8 cellular contexts compared by ENCODE assay signal in the genomic region with DNA sequence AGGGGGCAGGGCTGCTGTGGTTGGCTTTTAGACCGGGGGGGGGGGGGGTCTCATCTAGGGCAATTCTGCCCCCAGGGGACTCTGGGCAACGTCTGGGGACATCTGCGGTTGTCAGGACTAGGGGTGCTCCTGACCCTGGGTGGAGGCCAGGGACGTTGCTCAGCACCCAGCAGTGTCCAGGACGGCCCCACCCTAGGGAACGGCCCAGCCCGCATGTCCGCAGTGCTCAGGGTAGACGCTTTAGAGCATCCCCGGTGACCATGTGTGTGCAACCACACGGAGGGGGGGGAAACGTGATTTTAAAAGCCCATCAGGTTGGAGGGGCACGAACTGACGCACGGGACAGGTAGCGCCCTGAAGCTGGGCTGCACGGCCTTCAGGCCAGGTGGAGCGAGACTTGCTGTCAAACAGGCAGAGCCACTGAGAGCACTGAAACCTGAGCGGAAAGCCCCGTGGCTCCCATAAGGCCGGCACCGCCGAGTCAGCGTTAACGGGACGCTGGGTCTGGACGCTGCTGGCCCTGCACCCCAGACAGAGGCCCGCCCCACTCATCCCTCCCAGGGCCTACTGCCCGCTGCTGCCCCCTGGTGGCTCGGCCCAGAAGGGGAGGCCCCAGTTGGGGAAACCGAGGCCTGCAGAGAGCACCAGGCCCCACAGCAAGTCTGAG. TPM values are rescaled to one million over a fixed set of nuclear protein-coding genes. Genes with fewer than 3 reads are reported as not detected.
A peak's percentile ranks its signal among the peaks of the same experiment; 100 is the strongest.
DNase-seq lines count a peak whose midpoint lies in the region; ATAC-seq and TF ChIP-seq lines count a peak whose summit lies in the region.

No MANE protein-coding gene starts in this region.

- H3K4me1 Mint-ChIP-seq in CD4-positive, alpha-beta T cell (ENCODE audit: low read depth): peaks cover 7% of the 10 kb centered on the region
- peaks cover 2% of the 10 kb centered on the region for H3K4me1 Mint-ChIP-seq in activated CD4-positive, alpha-beta memory T cell treated with anti-CD3 and anti-CD28 coated beads, Interleukin-2, amount 10 ng/mL, durations not matched to agents 7 days and 5 days
- H3K4me1 Mint-ChIP-seq in endothelial cell (ENCODE audit: unreplicated experiment): no peaks in the 10 kb centered on the region
- peaks cover 0 to 22% (median 15%) of the 10 kb centered on the region in 7 donors for H3K4me1 Mint-ChIP-seq in naive thymus-derived CD4-positive, alpha-beta T cell

- peaks cover 0 to 73% (median 0%) of the 10 kb centered on the region in 3 experiments for H3K36me3 ChIP-seq in naive thymus-derived CD4-positive, alpha-beta T cell (ENCODE audit: control insufficient read depth in 2 of 3, insufficient read depth in 3 of 3, low read length in 3 of 3)
- peaks cover 77% of the 10 kb centered on the region for H3K36me3 ChIP-seq in suprapubic skin

- no peak overlapping the region for H3K27ac ChIP-seq in CD4-positive, alpha-beta T cell (ENCODE audit: low read depth, low read length)
- H3K27ac ChIP-seq in naive thymus-derived CD4-positive, alpha-beta T cell (ENCODE audit: low read depth, low read length): no peak overlapping the region
- H3K27ac ChIP-seq in suprapubic skin: no peak overlapping the region

- peak; percentile 82 for TF ChIP-seq CTCF in CD4-positive, alpha-beta T cell (IDR thresholded peaks at IDR 0.05)
- peak; percentile 93 for TF ChIP-seq CTCF in endothelial cell (IDR thresholded peaks at IDR 0.05; ENCODE audit: unreplicated experiment)
- peak; percentile 79 to 91 for TF ChIP-seq CTCF in suprapubic skin (IDR thresholded peaks at IDR 0.05)

- no peaks in the 10 kb centered on the region for H3K9me3 Mint-ChIP-seq in CD4-positive, alpha-beta T cell
- no peaks in the 10 kb centered on the region for H3K9me3 Mint-ChIP-seq in activated CD4-positive, alpha-beta memory T cell treated with anti-CD3 and anti-CD28 coated beads, Interleukin-2, amount 10 ng/mL, durations not matched to agents 7 days and 5 days
- no peaks in the 10 kb centered on the region for H3K9me3 Mint-ChIP-seq in endothelial cell (ENCODE audit: unreplicated experiment)
- H3K9me3 Mint-ChIP-seq in naive thymus-derived CD4-positive, alpha-beta T cell: no peaks in the 10 kb centered on the region

- no peaks in the 10 kb centered on the region for H3K27me3 Mint-ChIP-seq in CD4-positive, alpha-beta T cell
- no peaks in the 10 kb centered on the region for H3K27me3 Mint-ChIP-seq in activated CD4-positive, alpha-beta memory T cell treated with anti-CD3 and anti-CD28 coated beads, Interleukin-2, amount 10 ng/mL, durations not matched to agents 7 days and 5 days
- peaks cover 8% of the 10 kb centered on the region for H3K27me3 Mint-ChIP-seq in endothelial cell (ENCODE audit: unreplicated experiment)
- H3K27me3 Mint-ChIP-seq in naive thymus-derived CD4-positive, alpha-beta T cell: no peaks in the 10 kb centered on the region

- peak in 9 of 10 experiments; percentile 25 to 69 (median 40) for DNase-seq in CD4-positive, alpha-beta T cell
- DNase-seq in HT1080 (ENCODE audit: low read depth): peak; percentile 25
- peak; percentile 50 for DNase-seq in activated CD4-positive, alpha-beta memory T cell treated with anti-CD3 and anti-CD28 coated beads, Interleukin-2, amount 10 ng/mL, durations not matched to agents 7 days and 5 days
- peak; percentile 67 for DNase-seq in endothelial cell (ENCODE audit: low spot score)
- peak in 7 of 9 donors; percentile 38 to 71 (median 45) for DNase-seq in naive thymus-derived CD4-positive, alpha-beta T cell
- DNase-seq in suprapubic skin (ENCODE audit: low spot score in 2 of 2): no peak
- DNase-seq in middle frontal gyrus (ENCODE audit: extremely low spot score, low spot score): no peak

- H3K4me3 ChIP-seq in naive thymus-derived CD4-positive, alpha-beta T cell (ENCODE audit: low read length): no peak overlapping the region
- H3K4me3 ChIP-seq in suprapubic skin: no peak overlapping the region

- 22% methylated on average over 13 of the region's 31 CpGs for WGBS in suprapubic skin

- peak; percentile 50 for ATAC-seq in CD4-positive, alpha-beta T cell (ENCODE audit: poor library complexity)
- ATAC-seq in naive thymus-derived CD4-positive, alpha-beta T cell: peak; percentile 82
- no peak for ATAC-seq in HG03565 (IDR thresholded peaks at IDR 0.05; ENCODE audit: unreplicated experiment)

- peaks cover 26% of the 10 kb centered on the region for H3K36me3 Mint-ChIP-seq in CD4-positive, alpha-beta T cell (ENCODE audit: low read depth)
- H3K36me3 Mint-ChIP-seq in activated CD4-positive, alpha-beta memory T cell treated with anti-CD3 and anti-CD28 coated beads, Interleukin-2, amount 10 ng/mL, durations not matched to agents 7 days and 5 days (ENCODE audit: low read depth): no peaks in the 10 kb centered on the region
- peaks cover 8% of the 10 kb centered on the region for H3K36me3 Mint-ChIP-seq in endothelial cell (ENCODE audit: low read depth, unreplicated experiment)
- peaks cover 0 to 5% (median 0%) of the 10 kb centered on the region in 5 donors for H3K36me3 Mint-ChIP-seq in naive thymus-derived CD4-positive, alpha-beta T cell

- H3K4me3 Mint-ChIP-seq in CD4-positive, alpha-beta T cell: no peak overlapping the region
- H3K4me3 Mint-ChIP-seq in activated CD4-positive, alpha-beta memory T cell treated with anti-CD3 and anti-CD28 coated beads, Interleukin-2, amount 10 ng/mL, durations not matched to agents 7 days and 5 days: no peak overlapping the region
- no peak overlapping the region for H3K4me3 Mint-ChIP-seq in endothelial cell (ENCODE audit: unreplicated experiment)
- peak overlapping the region in 1 of 10 donors; percentile 76 for H3K4me3 Mint-ChIP-seq in naive thymus-derived CD4-positive, alpha-beta T cell

- peaks cover 0 to 13% of the 10 kb centered on the region in 2 donors for H3K4me1 ChIP-seq in naive thymus-derived CD4-positive, alpha-beta T cell (ENCODE audit: control insufficient read depth in 2 of 2, insufficient read depth in 2 of 2, low read length in 2 of 2)
- peaks cover 9% of the 10 kb centered on the region for H3K4me1 ChIP-seq in suprapubic skin

- no peak for TF ChIP-seq EP300 in suprapubic skin (IDR thresholded peaks at IDR 0.05)

- no peak overlapping the region for H3K27ac Mint-ChIP-seq in CD4-positive, alpha-beta T cell
- no peak overlapping the region for H3K27ac Mint-ChIP-seq in activated CD4-positive, alpha-beta memory T cell treated with anti-CD3 and anti-CD28 coated beads, Interleukin-2, amount 10 ng/mL, durations not matched to agents 7 days and 5 days
- no peak overlapping the region for H3K27ac Mint-ChIP-seq in endothelial cell (ENCODE audit: unreplicated experiment)
- no peak overlapping the region for H3K27ac Mint-ChIP-seq in naive thymus-derived CD4-positive, alpha-beta T cell

- CTCF ChIA-PET in CD4-positive, alpha-beta T cell (lab: Charles Lee): interaction anchor here (0.6 kb wide), 1 partner anchor 208 kb away, joined by 4 read pairs; no protein-coding TSS in a partner anchor
- CTCF ChIA-PET in activated CD4-positive, alpha-beta memory T cell treated with anti-CD3 and anti-CD28 coated beads, Interleukin-2, amount 10 ng/mL, durations not matched to agents 7 days and 5 days (lab: Charles Lee): interaction anchor here (0.9 kb wide), 1 partner anchor 27 kb away, joined by 3 read pairs; no protein-coding TSS in a partner anchor
- CTCF ChIA-PET in naive thymus-derived CD4-positive, alpha-beta T cell (lab: Charles Lee): interaction anchor here (1.0 to 1.1 kb wide), 4 partner anchors 28 to 73 kb away, joined by 3 to 5 read pairs (median 3); no protein-coding TSS in a partner anchor

- intact Hi-C loops in CD4-positive, alpha-beta T cell (cut with DNase I, micrococcal nuclease): loop anchor here (1.0 to 2.0 kb wide), 3 partner anchors 32 to 73 kb away; no protein-coding TSS in a partner anchor
- intact Hi-C loops in naive thymus-derived CD4-positive, alpha-beta T cell (cut with micrococcal nuclease): loop anchor here (1.0 kb wide), 3 partner anchors 13 to 73 kb away; no protein-coding TSS in a partner anchor

- no peaks in the 10 kb centered on the region for H3K9me3 ChIP-seq in CD4-positive, alpha-beta T cell (ENCODE audit: control insufficient read depth, low read length)
- no peaks in the 10 kb centered on the region for H3K9me3 ChIP-seq in naive thymus-derived CD4-positive, alpha-beta T cell (ENCODE audit: control insufficient read depth in 2 of 3, low read length in 3 of 3)
- H3K9me3 ChIP-seq in suprapubic skin: no peaks in the 10 kb centered on the region

- POLR2A ChIA-PET in CD4-positive, alpha-beta T cell (lab: Charles Lee): no interaction called here
- POLR2A ChIA-PET in activated CD4-positive, alpha-beta memory T cell treated with anti-CD3 and anti-CD28 coated beads, Interleukin-2, amount 10 ng/mL, durations not matched to agents 7 days and 5 days (lab: Charles Lee): no interaction called here
- POLR2A ChIA-PET in naive thymus-derived CD4-positive, alpha-beta T cell (lab: Charles Lee): interaction anchor here (0.7 to 1.0 kb wide), 3 partner anchors 32 to 67 kb away, joined by 3 to 4 read pairs (median 4); no protein-coding TSS in a partner anchor

- no peaks in the 10 kb centered on the region for H3K27me3 ChIP-seq in CD4-positive, alpha-beta T cell (ENCODE audit: control insufficient read depth, insufficient read depth, low read length)
- H3K27me3 ChIP-seq in naive thymus-derived CD4-positive, alpha-beta T cell (ENCODE audit: control insufficient read depth in 2 of 2, insufficient read depth in 2 of 2, low read length in 2 of 2): no peaks in the 10 kb centered on the region
- no peaks in the 10 kb centered on the region for H3K27me3 ChIP-seq in suprapubic skin

- TF ChIP-seq POLR2A in suprapubic skin (IDR thresholded peaks at IDR 0.05): no peak

RNA-seq across cellular contexts. Expression of gene CACTIN, which starts 8.3 kb away (rescaled TPM):
- 10 to 100 TPM; 25.8 to 25.9 TPM for total RNA-seq in CD4-positive, alpha-beta T cell
- total RNA-seq in HT1080 (2014; rRNA removed; shearing (Covaris generic)): 27.8 and 33.4 TPM in 2 replicates
- polyA plus RNA-seq in HT1080 (2015; cell fraction: cytosol; rRNA removed): 16.8 and 17.4 TPM in 2 replicates
- polyA plus RNA-seq in HT1080 (2015; cell fraction: nucleus; rRNA removed): 30.9 and 33.2 TPM in 2 replicates
- 10 to 100 TPM; 20.5 to 21.6 TPM for total RNA-seq in activated CD4-positive, alpha-beta memory T cell treated with anti-CD3 and anti-CD28 coated beads, Interleukin-2, amount 10 ng/mL, durations not matched to agents 7 days and 5 days
- total RNA-seq in endothelial cell (ENCODE audit: unreplicated experiment): 31.8 TPM
- total RNA-seq in naive thymus-derived CD4-positive, alpha-beta T cell: 10 to 100 TPM; 35.4 to 46.7 (median 37.1) TPM
- polyA plus RNA-seq in naive thymus-derived CD4-positive, alpha-beta T cell: 10 to 100 TPM in 1 of 2 donors, 1 to 10 TPM in 1; 9.5 to 22.2 TPM
- 10 to 100 TPM; 22.6 to 29.9 (median 27.9) TPM for total RNA-seq in suprapubic skin

RNA-seq across cellular contexts. Expression of gene TBXA2R, which starts 11.6 kb away (rescaled TPM):
- total RNA-seq in CD4-positive, alpha-beta T cell: under 1 TPM; 0.47 to 0.75 TPM
- total RNA-seq in HT1080 (2014; rRNA removed; shearing (Covaris generic)): 0.40 and 0.96 TPM in 2 replicates
- polyA plus RNA-seq in HT1080 (2015; cell fraction: cytosol; rRNA removed): 0.97 and 1.4 TPM in 2 replicates
- polyA plus RNA-seq in HT1080 (2015; cell fraction: nucleus; rRNA removed): 0.60 and 1.1 TPM in 2 replicates
- under 1 TPM; 0.20 to 0.23 TPM for total RNA-seq in activated CD4-positive, alpha-beta memory T cell treated with anti-CD3 and anti-CD28 coated beads, Interleukin-2, amount 10 ng/mL, durations not matched to agents 7 days and 5 days
- total RNA-seq in endothelial cell (ENCODE audit: unreplicated experiment) (7.3 TPM), suprapubic skin (under 1 TPM; 0.32 to 0.85 (median 0.41) TPM)
- 1 to 10 TPM in 4 of 5 experiments, under 1 TPM in 1; 0.73 to 5.9 (median 4.1) TPM for total RNA-seq in naive thymus-derived CD4-positive, alpha-beta T cell
- 1 to 10 TPM; 6.4 to 9.0 TPM for polyA plus RNA-seq in naive thymus-derived CD4-positive, alpha-beta T cell

RNA-seq across cellular contexts. Expression of gene GIPC3, which starts 33.0 kb away (rescaled TPM):
- total RNA-seq in CD4-positive, alpha-beta T cell: 1 to 10 TPM; 1.1 TPM
- 0.02 and 0.03 TPM in 2 replicates for total RNA-seq in HT1080 (2014; rRNA removed; shearing (Covaris generic))
- 0.23 and 0.62 TPM in 2 replicates for polyA plus RNA-seq in HT1080 (2015; cell fraction: cytosol; rRNA removed)
- polyA plus RNA-seq in HT1080 (2015; cell fraction: nucleus; rRNA removed): 0.20 and 0.39 TPM in 2 replicates
- total RNA-seq in activated CD4-positive, alpha-beta memory T cell treated with anti-CD3 and anti-CD28 coated beads, Interleukin-2, amount 10 ng/mL, durations not matched to agents 7 days and 5 days: under 1 TPM; 0.15 to 0.20 TPM
- total RNA-seq in endothelial cell (ENCODE audit: unreplicated experiment) (11.0 TPM), suprapubic skin (under 1 TPM; 0.19 to 0.89 (median 0.37) TPM)
- total RNA-seq in naive thymus-derived CD4-positive, alpha-beta T cell: 1 to 10 TPM in 4 of 5 experiments, under 1 TPM in 1; 0.85 to 3.3 (median 2.9) TPM
- 1 to 10 TPM; 1.3 to 1.5 TPM for polyA plus RNA-seq in naive thymus-derived CD4-positive, alpha-beta T cell

RNA-seq across cellular contexts. Expression of gene HMG20B, which starts 45.5 kb away (rescaled TPM):
- 10 to 100 TPM; 34.3 to 36.6 TPM for total RNA-seq in CD4-positive, alpha-beta T cell
- 57.1 and 69.3 TPM in 2 replicates for total RNA-seq in HT1080 (2014; rRNA removed; shearing (Covaris generic))
- 96.0 and 96.8 TPM in 2 replicates for polyA plus RNA-seq in HT1080 (2015; cell fraction: cytosol; rRNA removed)
- 119 and 122 TPM in 2 replicates for polyA plus RNA-seq in HT1080 (2015; cell fraction: nucleus; rRNA removed)
- total RNA-seq in activated CD4-positive, alpha-beta memory T cell treated with anti-CD3 and anti-CD28 coated beads, Interleukin-2, amount 10 ng/mL, durations not matched to agents 7 days and 5 days: 10 to 100 TPM; 52.9 to 53.4 TPM
- total RNA-seq in endothelial cell (ENCODE audit: unreplicated experiment): 77.2 TPM
- 10 to 100 TPM; 37.9 to 63.7 (median 53.0) TPM for total RNA-seq in naive thymus-derived CD4-positive, alpha-beta T cell
- 10 to 100 TPM; 50.6 to 65.6 TPM for polyA plus RNA-seq in naive thymus-derived CD4-positive, alpha-beta T cell
- 100 to 1,000 TPM in 3 of 4 donors, 10 to 100 TPM in 1; 87.9 to 135 (median 118) TPM for total RNA-seq in suprapubic skin

Comparison
In these comparisons a context has a peak if more than half of its experiments do, and no peak if none do; other contexts are left out.
1. DNase-seq: peak in CD4-positive, alpha-beta T cell (9 of 10), HT1080 (single experiment), activated CD4-positive, alpha-beta memory T cell treated with anti-CD3 and anti-CD28 coated beads, Interleukin-2, amount 10 ng/mL, durations not matched to agents 7 days and 5 days (single experiment), endothelial cell (single experiment) and naive thymus-derived CD4-positive, alpha-beta T cell (7 of 9); none in suprapubic skin (0 of 2) and middle frontal gyrus (single experiment).
2. Peak in every context shown above with its lines, with median percentiles within 50 percentile points of each other: CTCF ChIP-seq.